1 cellular context compared by ENCODE assay signal in genomic region chr9:136044971-136045594, GRCh38.
TF ChIP-seq lines count a peak whose summit lies in the region.

No MANE protein-coding gene starts in this region.

TF ChIP-seq in IMR-90, 13 proteins besides CTCF, POLR2A, EP300 and RAD21 (continued from another document):
- TF ChIP-seq, protein P1, sequence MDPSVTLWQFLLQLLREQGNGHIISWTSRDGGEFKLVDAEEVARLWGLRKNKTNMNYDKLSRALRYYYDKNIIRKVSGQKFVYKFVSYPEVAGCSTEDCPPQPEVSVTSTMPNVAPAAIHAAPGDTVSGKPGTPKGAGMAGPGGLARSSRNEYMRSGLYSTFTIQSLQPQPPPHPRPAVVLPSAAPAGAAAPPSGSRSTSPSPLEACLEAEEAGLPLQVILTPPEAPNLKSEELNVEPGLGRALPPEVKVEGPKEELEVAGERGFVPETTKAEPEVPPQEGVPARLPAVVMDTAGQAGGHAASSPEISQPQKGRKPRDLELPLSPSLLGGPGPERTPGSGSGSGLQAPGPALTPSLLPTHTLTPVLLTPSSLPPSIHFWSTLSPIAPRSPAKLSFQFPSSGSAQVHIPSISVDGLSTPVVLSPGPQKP (IDR thresholded peaks at IDR 0.05; ENCODE audit: borderline replicate concordance, low read depth, low read length): no peak
- TF ChIP-seq CEBPB (IDR thresholded peaks at IDR 0.05; ENCODE audit: low read depth, low read length) (no peak), RFX5 (IDR thresholded peaks at IDR 0.05; ENCODE audit: low read depth, low read length) (no peak), MAZ (IDR thresholded peaks at IDR 0.05; ENCODE audit: borderline replicate concordance, low read depth, low read length) (no peak)
- TF ChIP-seq, protein P2, sequence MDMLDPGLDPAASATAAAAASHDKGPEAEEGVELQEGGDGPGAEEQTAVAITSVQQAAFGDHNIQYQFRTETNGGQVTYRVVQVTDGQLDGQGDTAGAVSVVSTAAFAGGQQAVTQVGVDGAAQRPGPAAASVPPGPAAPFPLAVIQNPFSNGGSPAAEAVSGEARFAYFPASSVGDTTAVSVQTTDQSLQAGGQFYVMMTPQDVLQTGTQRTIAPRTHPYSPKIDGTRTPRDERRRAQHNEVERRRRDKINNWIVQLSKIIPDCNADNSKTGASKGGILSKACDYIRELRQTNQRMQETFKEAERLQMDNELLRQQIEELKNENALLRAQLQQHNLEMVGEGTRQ (IDR thresholded peaks at IDR 0.05; ENCODE audit: low read depth, low read length): no peak
